14 cellular contexts compared by ENCODE assay signal in the genomic region with DNA sequence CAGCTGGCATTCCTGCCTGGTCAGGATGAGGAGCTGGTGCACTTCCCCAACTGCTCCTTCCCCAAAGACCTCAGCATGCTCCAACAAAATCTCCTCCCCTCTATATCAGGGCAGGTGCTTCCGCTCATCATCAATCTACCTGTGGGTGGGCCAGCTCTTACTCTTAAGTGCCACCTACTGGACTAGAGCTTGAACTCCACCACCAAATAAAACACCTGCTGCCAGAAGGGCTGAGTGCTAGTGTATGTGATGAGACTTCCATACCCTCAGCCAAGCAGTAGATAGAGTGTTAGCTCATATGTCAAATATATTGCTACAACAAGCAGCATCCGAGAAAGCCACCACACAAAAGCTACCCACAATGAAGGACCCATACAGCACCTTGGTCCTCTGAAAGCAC.
DNase-seq lines count a peak whose midpoint lies in the region; ATAC-seq and TF ChIP-seq lines count a peak whose summit lies in the region.
"Had no signal": no experiment of that assay in that cellular context is flagged by ENCODE, and none has a peak within 500 bp of the region (broad histone marks: within the 10 kb centered on the region; RNA-seq: fewer than 3 reads in every experiment).

No MANE protein-coding gene starts in this region.

- no peak overlapping the region for H2BK120ac ChIP-seq in IMR-90 (ENCODE audit: low read depth, low read length)

- H3K79me1 ChIP-seq in IMR-90 (ENCODE audit: low read depth in 1 of 2, low read length in 2 of 2), result no peaks in the 10 kb centered on the region

- WGBS in IMR-90 (ENCODE audit: extremely low coverage in 2 of 2, insufficient read length in 1 of 2), 2 experiments, result no CpG with 5 or more reads among the region's 2 CpGs
- 98% methylated on average over 2 of the region's 2 CpGs for WGBS in smooth muscle cell (ENCODE audit: low lambda C conversion rate)

- TF ChIP-seq RAD21 in IMR-90 (IDR thresholded peaks at IDR 0.05; ENCODE audit: low read length), result peak; percentile 44; the same call in 1 of the 2 replicates

- H4K5ac ChIP-seq in IMR-90 (ENCODE audit: low read depth, low read length), result no peak overlapping the region

- no peak overlapping the region for H4K8ac ChIP-seq in IMR-90 (ENCODE audit: low read depth in 2 of 2, low read length in 2 of 2)

- TF ChIP-seq CTCF in IMR-90 (conservative IDR thresholded peaks at IDR 0.05; ENCODE audit: low read depth, low read length), result 0 out of 2 replicates have a peak, but pooled peaks have one; percentile 22
- TF ChIP-seq CTCF in choroid plexus epithelial cell (conservative IDR thresholded peaks at IDR 0.05; ENCODE audit: low read depth, low read length), result peak; percentile 42
- peak; percentile 15 for TF ChIP-seq CTCF in osteoblast (IDR thresholded peaks at IDR 0.05; ENCODE audit: extremely low read depth, low read depth, low read length)
- no peak for TF ChIP-seq CTCF in smooth muscle cell (IDR thresholded peaks at IDR 0.05; ENCODE audit: borderline replicate concordance, insufficient read depth, poor library complexity, severe bottlenecking)

- no peak overlapping the region for H2BK15ac ChIP-seq in IMR-90 (ENCODE audit: low read depth, low read length)

- H3K4me3 ChIP-seq in IMR-90 (ENCODE audit: insufficient read depth, low read depth, low read length) (no peak overlapping the region), choroid plexus epithelial cell (ENCODE audit: low read depth, low read length) (no peak overlapping the region), osteoblast (ENCODE audit: insufficient read depth, low read length) (no peak overlapping the region), smooth muscle cell (no peak overlapping the region)
- H3K4me3 ChIP-seq: BLaER1 had no signal

- H2BK5ac ChIP-seq in IMR-90 (ENCODE audit: low read depth, low read length, poor library complexity, severe bottlenecking), result no peak overlapping the region

- no peak overlapping the region for H2AFZ ChIP-seq in IMR-90 (replicated peaks; ENCODE audit: low read length, poor library complexity)
- no peak overlapping the region for H2AFZ ChIP-seq in osteoblast (ENCODE audit: low read length)
- no peak overlapping the region for H2AFZ ChIP-seq in smooth muscle cell (ENCODE audit: low read depth)

- H3K4me2 ChIP-seq in IMR-90 (ENCODE audit: low read depth, low read length), result no peak overlapping the region
- no peak overlapping the region for H3K4me2 ChIP-seq in osteoblast (ENCODE audit: insufficient read depth, low read length)
- no peak overlapping the region for H3K4me2 ChIP-seq in smooth muscle cell
- H3K4me2 ChIP-seq: BLaER1 had no signal

- peak; percentile 26 for DNase-seq in SKM-1 treated with dmso at 0.1 percent for 144 hours (lab: John Stamatoyannopoulos, UW; ENCODE audit: unreplicated experiment)
- DNase-seq in SKM-1 (lab: John Stamatoyannopoulos, UW; ENCODE audit: unreplicated experiment), result no peak
- DNase-seq in IMR-90, result no peak
- DNase-seq in choroid plexus epithelial cell (ENCODE audit: low read depth), result peak; percentile 13
- DNase-seq in osteoblast (ENCODE audit: insufficient read length, low spot score, missing footprints), result no peak
- no peak for DNase-seq in MV-4-11 (lab: John Stamatoyannopoulos, UW)
- DNase-seq in smooth muscle cell (lab: John Stamatoyannopoulos, UW; ENCODE audit: unreplicated experiment), result no peak
- DNase-seq: activated CD4-positive, CD25-positive, alpha-beta regulatory T cell; activated naive CD8-positive, alpha-beta T cell treated with anti-CD3 and anti-CD28 coated beads for 36 hours; NK-92 treated with Interleukin-12 subunit alpha and Interleukin-12 subunit beta, amount 100 ng/mL, for 24 hours; stimulated activated naive CD8-positive, alpha-beta T cell treated with anti-CD3 and anti-CD28 coated beads, Interleukin-15, amount 100 ng/mL, for 72 hours had no signal

- CTCF ChIA-PET in IMR-90 (lab: Yijun Ruan, JAX), result interaction anchor here (0.7 to 0.8 kb wide), 2 partner anchors 18 to 164 kb away, joined by 3 read pairs; no protein-coding TSS in a partner anchor

- no peak overlapping the region for H3K23ac ChIP-seq in IMR-90 (ENCODE audit: low read depth, low read length)

- no peak overlapping the region for H3K18ac ChIP-seq in IMR-90 (ENCODE audit: low read depth, low read length)

- dilution Hi-C loops in IMR-90 (cut with HindIII; ENCODE audit: low sequenced_read_pairs, unreplicated experiment), result no loop called here

- H4K91ac ChIP-seq in IMR-90 (ENCODE audit: insufficient read depth, low read depth, low read length), result no peak overlapping the region

- peaks cover 6% of the 10 kb centered on the region for H3K9me3 ChIP-seq in IMR-90 (ENCODE audit: control insufficient read depth, insufficient read depth, low read length)
- H3K9me3 ChIP-seq in osteoblast (ENCODE audit: low read depth, low read length), result peaks cover 3% of the 10 kb centered on the region
- H3K9me3 ChIP-seq in smooth muscle cell (replicated peaks; ENCODE audit: low read depth), result peaks cover 7% of the 10 kb centered on the region

- H2AK5ac ChIP-seq in IMR-90 (ENCODE audit: low read depth, low read length), result no peak overlapping the region

- H3F3A ChIP-seq in smooth muscle cell (ENCODE audit: low read depth), result peaks cover 6% of the 10 kb centered on the region

- H3K27me3 ChIP-seq in IMR-90 (ENCODE audit: control insufficient read depth, insufficient read depth, low read length) (no peaks in the 10 kb centered on the region), osteoblast (ENCODE audit: insufficient read depth, low read length) (no peaks in the 10 kb centered on the region), smooth muscle cell (ENCODE audit: low read depth) (peaks cover 17% of the 10 kb centered on the region)
- H3K27me3 ChIP-seq: BLaER1 had no signal

- H4K20me1 ChIP-seq in IMR-90 (ENCODE audit: insufficient read depth, low read length) (no peaks in the 10 kb centered on the region), osteoblast (ENCODE audit: insufficient read depth, low read length) (no peaks in the 10 kb centered on the region), smooth muscle cell (ENCODE audit: low read depth) (no peaks in the 10 kb centered on the region)
- H4K20me1 ChIP-seq: BLaER1 had no signal

- no peaks in the 10 kb centered on the region for H3K4me1 ChIP-seq in IMR-90 (ENCODE audit: control insufficient read depth, insufficient read depth, low read length)
- H3K4me1 ChIP-seq in osteoblast (ENCODE audit: insufficient read depth, low read length), result no peaks in the 10 kb centered on the region
- no peaks in the 10 kb centered on the region for H3K4me1 ChIP-seq in smooth muscle cell (ENCODE audit: low read depth)

- no peak overlapping the region for H3K56ac ChIP-seq in IMR-90 (ENCODE audit: extremely low read depth, insufficient read depth, low read length)

- H3K36me3 ChIP-seq in IMR-90 (ENCODE audit: control insufficient read depth, insufficient read depth, low read length) (no peaks in the 10 kb centered on the region), osteoblast (ENCODE audit: insufficient read depth, low read length) (no peaks in the 10 kb centered on the region), smooth muscle cell (ENCODE audit: low read depth) (no peaks in the 10 kb centered on the region)
- H3K36me3 ChIP-seq: BLaER1 had no signal

- H3K27ac ChIP-seq in IMR-90 (ENCODE audit: insufficient read depth, low read length), result no peak overlapping the region
- no peak overlapping the region for H3K27ac ChIP-seq in osteoblast (ENCODE audit: low read depth, low read length)
- H3K27ac ChIP-seq in smooth muscle cell (ENCODE audit: low read depth), result no peak overlapping the region
- H3K27ac ChIP-seq: BLaER1, epithelial cell of prostate had no signal

- in situ Hi-C loops in IMR-90 (cut with MboI; ENCODE audit: low sequenced_read_pairs), result no loop called here

- intact Hi-C loops in IMR-90 (cut with micrococcal nuclease), result no loop called here

- ATAC-seq in IMR-90 (ENCODE audit: low read depth) (no peak), HG03521 (IDR thresholded peaks at IDR 0.05; ENCODE audit: unreplicated experiment) (no peak)
- ATAC-seq: stimulated activated naive CD8-positive, alpha-beta T cell treated with anti-CD3 and anti-CD28 coated beads, Interleukin-15, amount 100 ng/mL, for 72 hours had no signal

- H3K9ac ChIP-seq in IMR-90 (ENCODE audit: low read depth, low read length), result no peak overlapping the region
- no peak overlapping the region for H3K9ac ChIP-seq in smooth muscle cell (ENCODE audit: low read depth)
- H3K9ac ChIP-seq: BLaER1 had no signal

- no peak for TF ChIP-seq POLR2A in IMR-90 (IDR thresholded peaks at IDR 0.05; ENCODE audit: low read depth, low read length)

- no peak overlapping the region for H3K4ac ChIP-seq in IMR-90 (ENCODE audit: low read depth, low read length)

- no peaks in the 10 kb centered on the region for H3K9me1 ChIP-seq in IMR-90 (ENCODE audit: insufficient read depth, low read length)

- no TSS peak for BruUV-seq in IMR-90 (replicated peaks; lab: Mats Ljungman, UMichigan)

- no peak overlapping the region for H2AK9ac ChIP-seq in IMR-90 (replicated peaks; ENCODE audit: low read depth, low read length, poor library complexity)

- H2BK20ac ChIP-seq in IMR-90 (ENCODE audit: low read depth, low read length), result no peak overlapping the region

- H3K14ac ChIP-seq in IMR-90 (replicated peaks; ENCODE audit: low read depth, low read length), result no peak overlapping the region

- POLR2A ChIA-PET in IMR-90 (lab: Charles Lee; ENCODE audit: unreplicated experiment), result no interaction called here

- H3K79me2 ChIP-seq in osteoblast (ENCODE audit: insufficient read depth, low read length), result no peaks in the 10 kb centered on the region
- no peaks in the 10 kb centered on the region for H3K79me2 ChIP-seq in smooth muscle cell (ENCODE audit: low read depth)

TF ChIP-seq in IMR-90, 13 proteins besides CTCF, POLR2A, EP300 and RAD21:
- TF ChIP-seq SMC3 (IDR thresholded peaks at IDR 0.05; ENCODE audit: low read depth, low read length), result peak; percentile 13; the same call in 1 of the 2 replicates
- TF ChIP-seq, protein P1, sequence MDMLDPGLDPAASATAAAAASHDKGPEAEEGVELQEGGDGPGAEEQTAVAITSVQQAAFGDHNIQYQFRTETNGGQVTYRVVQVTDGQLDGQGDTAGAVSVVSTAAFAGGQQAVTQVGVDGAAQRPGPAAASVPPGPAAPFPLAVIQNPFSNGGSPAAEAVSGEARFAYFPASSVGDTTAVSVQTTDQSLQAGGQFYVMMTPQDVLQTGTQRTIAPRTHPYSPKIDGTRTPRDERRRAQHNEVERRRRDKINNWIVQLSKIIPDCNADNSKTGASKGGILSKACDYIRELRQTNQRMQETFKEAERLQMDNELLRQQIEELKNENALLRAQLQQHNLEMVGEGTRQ (IDR thresholded peaks at IDR 0.05; ENCODE audit: low read depth, low read length), result no peak

Comparison
In these comparisons a context has a peak if more than half of its experiments do, and no peak if none do; other contexts are left out.
1. DNase-seq: peak in SKM-1 treated with dmso at 0.1 percent for 144 hours (single experiment) and choroid plexus epithelial cell (single experiment); none in SKM-1 (single experiment), IMR-90 (single experiment), osteoblast (single experiment), MV-4-11 (single experiment) and smooth muscle cell (single experiment).